ENCODE assay signal across 10 cellular contexts in genomic region chr22:40651057-40651456, GRCh38. TPM values are rescaled to one million over a fixed set of nuclear protein-coding genes. Genes with fewer than 3 reads are reported as not detected.
DNase-seq lines count a peak whose midpoint lies in the region; ATAC-seq and TF ChIP-seq lines count a peak whose summit lies in the region.
"Had no signal": no experiment of that assay in that cellular context is flagged by ENCODE, and none has a peak within 500 bp of the region (broad histone marks: within the 10 kb centered on the region; RNA-seq: fewer than 3 reads in every experiment).

No MANE protein-coding gene starts in this region.

- no peak for TF ChIP-seq POLR2A in spleen (IDR thresholded peaks at IDR 0.05)

- H3K9me2 ChIP-seq in GM23338 (ENCODE audit: insufficient read depth) = no peaks in the 10 kb centered on the region

- no peak overlapping the region for H3K4me2 ChIP-seq in GM23338

- ATAC-seq in GM23338 = no peak
- ATAC-seq in RWPE2 (ENCODE audit: low read depth) = no peak
- ATAC-seq in HG03108 (IDR thresholded peaks at IDR 0.05; ENCODE audit: unreplicated experiment) = no peak
- no peak for ATAC-seq in GM19463 (IDR thresholded peaks at IDR 0.05; ENCODE audit: unreplicated experiment)

- H3K9ac ChIP-seq in iPS-20b (ENCODE audit: low read depth, low read length) = peak overlapping the region; percentile 50; the same call in 1 of the 2 replicates

- H3K4me1 Mint-ChIP-seq in GM23338 = peaks cover 9% of the 10 kb centered on the region

- no peak overlapping the region for H3K27ac ChIP-seq in GM23338 (ENCODE audit: low read depth)
- H3K27ac ChIP-seq in RWPE2 (ENCODE audit: poor library complexity, severe bottlenecking) = peak overlapping the region; percentile 97
- no peak overlapping the region for H3K27ac ChIP-seq in iPS-20b (ENCODE audit: low read length)
- peak overlapping the region; percentile 68 to 95 (median 88) for H3K27ac ChIP-seq in spleen

- TF ChIP-seq CTCF in GM23338 (conservative IDR thresholded peaks at IDR 0.05; ENCODE audit: low read depth in 2 of 2) = no peak
- TF ChIP-seq CTCF in RWPE2 (IDR thresholded peaks at IDR 0.05; ENCODE audit: poor library complexity, severe bottlenecking) = no peak
- TF ChIP-seq CTCF in spleen (IDR thresholded peaks at IDR 0.05 in 8 of 11, conservative IDR thresholded peaks at IDR 0.05 in 3 of 11) = no peak

- intact Hi-C loops in spleen (cut with DNase I; ENCODE audit: low total_unique reads) = no loop called here

- H3K9me3 ChIP-seq in RWPE2 (ENCODE audit: severe bottlenecking) (no peaks in the 10 kb centered on the region), iPS-20b (ENCODE audit: insufficient read depth, low read depth, low read length) (no peaks in the 10 kb centered on the region), spleen (no peaks in the 10 kb centered on the region)

- no peak overlapping the region for H3K4me3 Mint-ChIP-seq in GM23338
- H3K4me3 Mint-ChIP-seq: activated naive CD4-positive, alpha-beta T cell treated with anti-CD3 and anti-CD28 coated beads, Interleukin-2, amount 50 U/mL, for 24 hours had no signal

- H3K4me1 ChIP-seq in GM23338 (ENCODE audit: insufficient read depth) = peaks cover 4% of the 10 kb centered on the region
- H3K4me1 ChIP-seq in RWPE2 (ENCODE audit: insufficient read depth, poor library complexity, severe bottlenecking) = peaks cover 30% of the 10 kb centered on the region
- peaks cover 5% of the 10 kb centered on the region; the same call in 1 of the 2 replicates for H3K4me1 ChIP-seq in iPS-20b (ENCODE audit: insufficient read depth, low read length)
- peaks cover 0 to 56% (median 13%) of the 10 kb centered on the region in 6 donors for H3K4me1 ChIP-seq in spleen

- WGBS in spleen, 5 donors = 60 to 81% (median 65%) methylated on average over 2 of the region's 2 CpGs

- H3K36me3 Mint-ChIP-seq in GM23338 (ENCODE audit: low read depth) = no peaks in the 10 kb centered on the region
- H3K36me3 Mint-ChIP-seq: activated naive CD4-positive, alpha-beta T cell treated with anti-CD3 and anti-CD28 coated beads, Interleukin-2, amount 50 U/mL, for 24 hours had no signal

- H2AFZ ChIP-seq in GM23338 = no peak overlapping the region

- H3K4me3 ChIP-seq in GM23338 = no peak overlapping the region
- no peak overlapping the region for H3K4me3 ChIP-seq in RWPE2 (ENCODE audit: severe bottlenecking)
- no peak overlapping the region for H3K4me3 ChIP-seq in iPS-20b (ENCODE audit: low read length)
- peak overlapping the region in 2 of 8 donors; percentile 52 to 70 for H3K4me3 ChIP-seq in spleen

- H3K27me3 Mint-ChIP-seq in GM23338 (ENCODE audit: insufficient read depth, low read depth, poor library complexity) = peaks cover 13% of the 10 kb centered on the region
- H3K27me3 Mint-ChIP-seq: activated naive CD4-positive, alpha-beta T cell treated with anti-CD3 and anti-CD28 coated beads, Interleukin-2, amount 50 U/mL, for 24 hours had no signal

- DNase-seq in GM23338 (ENCODE audit: low spot score) (no peak), RWPE2 (ENCODE audit: low spot score) (no peak), spleen (no peak), NCI-H82 treated with DMSO at 0.1 percent for 48 hours (lab: John Stamatoyannopoulos, UW; ENCODE audit: unreplicated experiment) (no peak), H4 (ENCODE audit: low spot score) (no peak)

- H4K20me1 ChIP-seq in GM23338 (replicated peaks; ENCODE audit: insufficient read depth) = no peaks in the 10 kb centered on the region

- H3K36me3 ChIP-seq in GM23338 (ENCODE audit: insufficient read depth) (no peaks in the 10 kb centered on the region), RWPE2 (ENCODE audit: low read depth) (no peaks in the 10 kb centered on the region), iPS-20b (ENCODE audit: insufficient read depth, low read depth, low read length) (no peaks in the 10 kb centered on the region), spleen (no peaks in the 10 kb centered on the region)

- H3K27me3 ChIP-seq in GM23338 (ENCODE audit: insufficient read depth) (no peaks in the 10 kb centered on the region), RWPE2 (ENCODE audit: insufficient read depth, poor library complexity, severe bottlenecking) (no peaks in the 10 kb centered on the region), iPS-20b (ENCODE audit: insufficient read depth, low read length) (no peaks in the 10 kb centered on the region), spleen (replicated peaks in 1 of 7) (no peaks in the 10 kb centered on the region)

- H3K79me2 ChIP-seq in GM23338 (replicated peaks; ENCODE audit: insufficient read depth) = no peaks in the 10 kb centered on the region

- peak overlapping the region; percentile 44; the same call in 1 of the 2 replicates for H3K27ac Mint-ChIP-seq in GM23338

- H3K9me3 Mint-ChIP-seq in GM23338 = no peaks in the 10 kb centered on the region
- H3K9me3 Mint-ChIP-seq: activated naive CD4-positive, alpha-beta T cell treated with anti-CD3 and anti-CD28 coated beads, Interleukin-2, amount 50 U/mL, for 24 hours had no signal

- 0 out of 2 replicates have a peak, but pooled peaks cover 13% of the 10 kb centered on the region for H3F3A ChIP-seq in GM23338 (replicated peaks; ENCODE audit: low read depth)

TF ChIP-seq in GM23338, 12 proteins besides CTCF, POLR2A, EP300 and RAD21 (continues in another document):
- TF ChIP-seq NANOG (IDR thresholded peaks at IDR 0.05; ENCODE audit: borderline replicate concordance) = no peak
- no peak for TF ChIP-seq EZH2 (IDR thresholded peaks at IDR 0.05; ENCODE audit: low read depth, unreplicated experiment)
- no peak for TF ChIP-seq REST (IDR thresholded peaks at IDR 0.05; ENCODE audit: unreplicated experiment)
- no peak for TF ChIP-seq POLR2AphosphoS5 (IDR thresholded peaks at IDR 0.05; ENCODE audit: low read depth)
- TF ChIP-seq ZNF331 (CRISPR knock-in tag; IDR thresholded peaks at IDR 0.05; ENCODE audit: low read depth) = no peak
- TF ChIP-seq EZH2phosphoT487 (IDR thresholded peaks at IDR 0.05; ENCODE audit: unreplicated experiment) = no peak

RNA-seq across cellular contexts. Expression of gene MRTFA, which starts 14.5 kb away (rescaled TPM):
- total RNA-seq in GM23338 (2014; rRNA removed; shearing (Covaris generic)) = 85.2 and 92.4 TPM in 2 replicates
- polyA plus RNA-seq in GM23338 (2016; fragmentation: Nextera tagmentation; extraction: Ambion mirVana) (18.1 and 19.3 TPM in 2 replicates), spleen (10 to 100 TPM; 17.6 to 35.0 (median 24.6) TPM)
- total RNA-seq in spleen = 100 to 1,000 TPM in 3 of 7 donors, 10 to 100 TPM in 4; 76.2 to 138 (median 97.3) TPM
- 13.6 and 20.5 TPM in 2 replicates for total RNA-seq in H4 (2014; rRNA removed; shearing (Covaris generic))

RNA-seq across cellular contexts. Expression of gene MCHR1, which starts 28.2 kb away (rescaled TPM):
- 0.27 and 2.4 TPM in 2 replicates for total RNA-seq in GM23338 (2014; rRNA removed; shearing (Covaris generic))
- polyA plus RNA-seq in GM23338 (2016; fragmentation: Nextera tagmentation; extraction: Ambion mirVana) = 0.83 and 0.91 TPM in 2 replicates
- total RNA-seq in spleen = under 1 TPM in 2 of 7 donors, not detected in 5; 0.36 to 0.70 TPM
- polyA plus RNA-seq in spleen = under 1 TPM; 0.10 to 0.23 (median 0.17) TPM
- not detected in 2 replicates for total RNA-seq in H4 (2014; rRNA removed; shearing (Covaris generic))
- total RNA-seq: ureter had no signal

Comparison
In these comparisons a context has a peak if more than half of its experiments do, and no peak if none do; other contexts are left out.
1. H3K27ac ChIP-seq: peak in RWPE2 (single experiment) and spleen (8 of 8); none in GM23338 (single experiment) and iPS-20b (single experiment).